ENCODE assay signal across 8 cellular contexts in the genomic region with DNA sequence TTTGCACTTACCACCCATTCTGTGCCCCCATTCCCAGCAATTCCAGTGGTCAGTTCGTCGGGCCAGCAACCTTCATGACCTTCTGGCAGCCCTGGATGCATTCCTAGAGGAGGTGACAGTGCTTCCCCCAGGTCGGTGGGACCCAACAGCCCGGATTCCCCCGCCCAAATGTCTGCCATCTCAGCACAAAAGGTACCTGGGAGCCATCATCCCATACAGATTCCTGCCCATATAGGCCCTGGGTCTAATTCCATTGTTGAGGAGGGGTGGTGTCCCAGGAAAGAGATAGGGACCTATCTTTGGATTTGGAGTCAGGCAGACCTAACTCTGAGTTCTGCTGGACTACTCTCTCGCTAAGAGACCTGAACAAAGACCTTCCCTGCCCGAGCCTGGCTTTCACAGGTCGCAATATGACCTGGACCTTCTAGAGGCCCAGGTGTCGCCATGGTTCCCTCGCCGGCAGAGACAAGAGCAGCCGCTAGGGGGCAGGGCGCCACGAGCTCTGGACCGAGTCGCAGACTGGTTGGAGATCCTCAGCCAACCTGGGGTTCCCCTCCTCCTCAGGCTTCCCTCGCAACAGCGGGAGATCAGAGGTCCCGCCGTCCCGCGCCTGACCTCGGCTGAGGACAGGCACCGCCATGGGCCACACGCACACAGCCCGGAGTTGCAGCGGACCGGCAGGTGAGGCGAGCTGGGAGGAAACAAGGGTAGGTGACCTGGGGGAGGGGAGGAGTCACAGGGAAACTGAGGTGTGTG. TPM values are rescaled to one million over a fixed set of nuclear protein-coding genes. Genes with fewer than 3 reads are reported as not detected.
DNase-seq lines count a peak whose midpoint lies in the region; ATAC-seq and TF ChIP-seq lines count a peak whose summit lies in the region.

No MANE protein-coding gene starts in this region.

- no peaks in the 10 kb centered on the region for H4K20me1 ChIP-seq in DOHH2 (ENCODE audit: control insufficient read depth, insufficient read depth, low read depth, low read length)

- no peaks in the 10 kb centered on the region for H3K27me3 ChIP-seq in DOHH2 (ENCODE audit: control insufficient read depth, low read length)

- no peaks in the 10 kb centered on the region for H3F3A ChIP-seq in DOHH2 (ENCODE audit: control insufficient read depth, insufficient read depth)

- peak; percentile 95 for TF ChIP-seq CTCF in DOHH2 (IDR thresholded peaks at IDR 0.05; ENCODE audit: low read depth, low read length, poor library complexity, severe bottlenecking)

- no peaks in the 10 kb centered on the region for H3K79me2 ChIP-seq in DOHH2 (ENCODE audit: control insufficient read depth, low read length)

- no peaks in the 10 kb centered on the region for H3K36me3 ChIP-seq in DOHH2 (ENCODE audit: control insufficient read depth, low read length)

- H3K27ac ChIP-seq in DOHH2 (ENCODE audit: low read depth, low read length) = no peak overlapping the region

- no peaks in the 10 kb centered on the region for H3K9me3 ChIP-seq in DOHH2 (ENCODE audit: control insufficient read depth, insufficient read depth, low read length)

- no peaks in the 10 kb centered on the region for H3K9me2 ChIP-seq in DOHH2 (replicated peaks; ENCODE audit: control insufficient read depth, low read length)

- peak overlapping the region; percentile 72 for H3K4me3 ChIP-seq in DOHH2 (ENCODE audit: low read length)
- H3K4me3 ChIP-seq in Jurkat, Clone E6-1 (ENCODE audit: low read length) = 0 out of 2 replicates have a peak overlapping the region, but pooled peaks have one; percentile 7
- H3K4me3 ChIP-seq in skeletal muscle cell (ENCODE audit: low read depth, low read length) = peak overlapping the region; percentile 43

- peaks cover 9% of the 10 kb centered on the region; the same call in 1 of the 2 replicates for H3K4me1 ChIP-seq in DOHH2 (ENCODE audit: control insufficient read depth, low read length)

- H3K4me2 ChIP-seq in DOHH2 (ENCODE audit: low read length) = peak overlapping the region; percentile 81

- peak; percentile 83 for ATAC-seq in GM21528 (IDR thresholded peaks at IDR 0.05; ENCODE audit: low FRiP score, unreplicated experiment)

- DNase-seq in Jurkat, Clone E6-1 (ENCODE audit: low read depth, low spot score) = no peak
- peak; percentile 55 to 81 (median 71) for DNase-seq in T-helper 2 cell
- peak in 45 of 56 donors; percentile 3 to 78 (median 38) for DNase-seq in amygdala (lab: John Stamatoyannopoulos, UW)
- DNase-seq in hypothalamus (lab: John Stamatoyannopoulos, UW) = peak in 46 of 51 donors; percentile 15 to 83 (median 49)
- no peak for DNase-seq in skeletal muscle cell (ENCODE audit: low read depth)
- DNase-seq in RKO (ENCODE audit: low spot score) = no peak

RNA-seq across cellular contexts. Expression of a gene that starts 3.1 kb away (rescaled TPM):
- not detected for polyA plus RNA-seq in Jurkat, Clone E6-1 (2012; ENCODE audit: insufficient read depth, insufficient read length)

RNA-seq across cellular contexts. Expression of a gene that starts 16.6 kb away (rescaled TPM):
- 3.3 TPM for polyA plus RNA-seq in Jurkat, Clone E6-1 (2012; ENCODE audit: insufficient read depth, insufficient read length)

RNA-seq across cellular contexts. Expression of a gene that starts 38.6 kb away (rescaled TPM):
- polyA plus RNA-seq in Jurkat, Clone E6-1 (2012; ENCODE audit: insufficient read depth, insufficient read length) = 76.9 TPM

Comparison
In these comparisons a context has a peak if more than half of its experiments do, and no peak if none do; other contexts are left out.
1. H3K4me3 ChIP-seq: peak in every context shown above with its lines; median percentile 72 in DOHH2; 43 in skeletal muscle cell; 7 in Jurkat, Clone E6-1.
2. DNase-seq: peak in T-helper 2 cell (5 of 5), amygdala (45 of 56) and hypothalamus (46 of 51); none in Jurkat, Clone E6-1 (single experiment), skeletal muscle cell (single experiment) and RKO (single experiment).